37 cellular contexts compared by ENCODE assay signal in the genomic region with DNA sequence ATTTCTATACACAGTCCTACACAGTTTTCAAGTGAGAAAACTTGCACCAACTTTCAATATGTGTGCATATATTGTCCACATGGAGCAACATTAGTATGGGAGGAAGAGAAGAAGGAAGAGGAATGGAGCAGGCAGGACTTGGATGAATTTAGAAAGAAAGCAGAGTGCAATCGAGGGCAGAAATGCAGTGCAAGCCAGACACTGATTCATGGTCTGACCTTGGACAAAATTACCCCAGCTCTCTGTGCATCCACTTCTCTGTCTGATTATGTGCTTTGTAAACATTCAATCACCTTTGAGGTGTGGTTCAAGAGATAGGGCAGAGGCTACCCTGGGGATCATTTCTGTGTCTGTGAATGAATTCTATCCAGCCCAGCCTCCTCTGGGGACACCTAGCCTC.
"Had no signal": no experiment of that assay in that cellular context is flagged by ENCODE, and none has a peak within 500 bp of the region (broad histone marks: within the 10 kb centered on the region; RNA-seq: fewer than 3 reads in every experiment).

No MANE protein-coding gene starts in this region.

- ATAC-seq: activated CD8-positive, alpha-beta T cell treated with anti-CD3 and anti-CD28 coated beads for 36 hours; activated naive CD4-positive, alpha-beta T cell treated with anti-CD3 and anti-CD28 coated beads, Interleukin-2, amount 50 U/mL, for 72 hours; activated T-cell treated with anti-CD3 and anti-CD28 coated beads, Interleukin-2, amount 50 U/mL, for 4 hours; activated T-cell treated with anti-CD3 and anti-CD28 coated beads, Interleukin-2, amount 50 U/mL, for 72 hours; activated T-helper 17 cell treated with anti-CD3 and anti-CD28 coated beads, Interleukin-2, amount 50 U/mL, for 72 hours; body of pancreas had no signal

- H3K9me3 ChIP-seq: adrenal gland, ascending aorta, body of pancreas, breast epithelium had no signal

- H3K4me3 Mint-ChIP-seq: activated B cell treated with CpG ODN at 0.5 μM for 24 hours; activated CD4-positive, alpha-beta memory T cell treated with anti-CD3 and anti-CD28 coated beads for 36 hours; activated CD4-positive, alpha-beta T cell treated with anti-CD3 and anti-CD28 coated beads, Interleukin-2, amount 10 ng/mL, durations not matched to agents 24 days and 14 days; activated CD8-positive, alpha-beta T cell treated with anti-CD3 and anti-CD28 coated beads for 36 hours; activated naive CD4-positive, alpha-beta T cell treated with anti-CD3 and anti-CD28 coated beads for 36 hours; activated naive CD8-positive, alpha-beta T cell treated with anti-CD3 and anti-CD28 coated beads for 36 hours; activated T-cell treated with anti-CD3 and anti-CD28 coated beads, Interleukin-2, amount 50 U/mL, for 4 hours; activated T-cell treated with anti-CD3 and anti-CD28 coated beads, Interleukin-2, amount 50 U/mL, for 72 hours; activated T-helper 1 cell treated with anti-CD3 and anti-CD28 coated beads, Interleukin-12 subunit alpha, Interleukin-12 subunit beta, Interleukin-2, Interleukin-4 antibody, amounts not matched to agents 30 ng/mL and 10 ng/mL and 1 ng/mL, durations not matched to agents 14 hours and 24 hours and 36 hours; activated T-helper 17 cell treated with anti-CD3 and anti-CD28 coated beads, Interleukin-2, amount 50 U/mL, for 72 hours; T-helper 1 cell treated with Interleukin-12 subunit alpha and Interleukin-12 subunit beta and Interleukin-4 antibody, amounts not matched to agents 30 μg/mL and 1 μg/mL, for 36 hours; T-helper 2 cell treated with Interferon-gamma antibody and Interleukin-4, amounts not matched to agents 5 μg/mL and 100 μg/mL, for 36 hours had no signal

- H3K4me1 Mint-ChIP-seq: activated CD4-positive, alpha-beta T cell treated with anti-CD3 and anti-CD28 coated beads, Interleukin-2, amount 10 ng/mL, durations not matched to agents 24 days and 14 days; activated naive CD8-positive, alpha-beta T cell treated with anti-CD3 and anti-CD28 coated beads for 36 hours; activated T-helper 17 cell treated with anti-CD3 and anti-CD28 coated beads, Interleukin-2, amount 50 U/mL, for 72 hours had no signal

- H3K36me3 ChIP-seq: adrenal gland, ascending aorta, brain microvascular endothelial cell, breast epithelium had no signal

- FAIRE-seq: TTC549 had no signal

- DNase-seq: activated B cell treated with CpG ODN at 0.5 μM for 24 hours; activated CD4-positive, alpha-beta memory T cell treated with anti-CD3 and anti-CD28 coated beads for 36 hours; activated CD4-positive, alpha-beta T cell treated with anti-CD3 and anti-CD28 coated beads for 4 hours; activated CD4-positive, alpha-beta T cell treated with anti-CD3 and anti-CD28 coated beads, Interleukin-2, amount 10 ng/mL, durations not matched to agents 24 days and 14 days; activated CD4-positive, alpha-beta T cell treated with anti-CD3 and anti-CD28 coated beads, Interleukin-2, amount 50 U/mL, for 1 hour; activated CD4-positive, alpha-beta T cell treated with anti-CD3 and anti-CD28 coated beads, Interleukin-2, amount 50 U/mL, for 4 hours; activated CD4-positive, CD25-positive, alpha-beta regulatory T cell treated with anti-CD3 and anti-CD28 coated beads, Interleukin-2, amount 50 U/mL, for 72 hours; activated CD8-positive, alpha-beta memory T cell treated with anti-CD3 and anti-CD28 coated beads, Interleukin-2, amount 50 U/mL, for 4 hours; activated CD8-positive, alpha-beta T cell treated with anti-CD3 and anti-CD28 coated beads for 36 hours; activated effector memory CD4-positive, alpha-beta T cell treated with anti-CD3 and anti-CD28 coated beads, Interleukin-2, amount 50 U/mL, for 16 hours; activated gamma-delta T cell treated with Interleukin-2 at 50 U/mL for 16 hours; activated naive CD4-positive, alpha-beta T cell; activated naive CD4-positive, alpha-beta T cell treated with anti-CD3 and anti-CD28 coated beads for 36 hours; activated naive CD4-positive, alpha-beta T cell treated with anti-CD3 and anti-CD28 coated beads, Interleukin-2, amount 50 U/mL, for 16 hours; activated naive CD8-positive, alpha-beta T cell treated with anti-CD3 and anti-CD28 coated beads for 36 hours; activated T-cell treated with anti-CD3 and anti-CD28 coated beads for 4 hours; activated T-cell treated with anti-CD3 and anti-CD28 coated beads, Interleukin-2, amount 50 U/mL, for 1 hour; activated T-cell treated with anti-CD3 and anti-CD28 coated beads, Interleukin-2, amount 50 U/mL, for 4 hours; activated T-cell treated with anti-CD3 and anti-CD28 coated beads, Interleukin-2, amount 50 U/mL, for 72 hours; anterior cingulate cortex; body of pancreas; brain microvascular endothelial cell; central memory CD4-positive, alpha-beta T cell; SW 1271; T-helper 1 cell; T-helper 2 cell; T-helper 9 cell had no signal

- H3K36me3 Mint-ChIP-seq: activated CD4-positive, alpha-beta memory T cell treated with anti-CD3 and anti-CD28 coated beads for 36 hours; activated naive CD4-positive, alpha-beta T cell treated with anti-CD3 and anti-CD28 coated beads, Interleukin-2, amount 50 U/mL, for 72 hours; activated naive CD8-positive, alpha-beta T cell treated with anti-CD3 and anti-CD28 coated beads for 36 hours had no signal

- H3K27ac ChIP-seq: adrenal gland, ascending aorta, body of pancreas, brain microvascular endothelial cell, breast epithelium, VCaP had no signal

- H3K27ac Mint-ChIP-seq: activated B cell treated with CpG ODN at 0.5 μM for 24 hours; activated CD4-positive, alpha-beta memory T cell treated with anti-CD3 and anti-CD28 coated beads for 36 hours; activated CD4-positive, alpha-beta T cell treated with anti-CD3 and anti-CD28 coated beads, Interleukin-2, amount 10 ng/mL, durations not matched to agents 24 days and 14 days; activated CD8-positive, alpha-beta T cell treated with anti-CD3 and anti-CD28 coated beads for 36 hours; activated naive CD4-positive, alpha-beta T cell treated with anti-CD3 and anti-CD28 coated beads for 36 hours; activated naive CD4-positive, alpha-beta T cell treated with anti-CD3 and anti-CD28 coated beads, Interleukin-2, amount 50 U/mL, for 72 hours; activated naive CD8-positive, alpha-beta T cell treated with anti-CD3 and anti-CD28 coated beads for 36 hours; activated T-cell treated with anti-CD3 and anti-CD28 coated beads, Interleukin-2, amount 50 U/mL, for 72 hours; activated T-helper 1 cell treated with anti-CD3 and anti-CD28 coated beads, Interleukin-12 subunit alpha, Interleukin-12 subunit beta, Interleukin-2, Interleukin-4 antibody, amounts not matched to agents 30 ng/mL and 10 ng/mL and 1 ng/mL, durations not matched to agents 14 hours and 24 hours and 36 hours; activated T-helper 17 cell treated with anti-CD3 and anti-CD28 coated beads, Interleukin-2, amount 50 U/mL, for 72 hours; T-helper 1 cell treated with Interleukin-12 subunit alpha and Interleukin-12 subunit beta and Interleukin-4 antibody, amounts not matched to agents 30 μg/mL and 1 μg/mL, for 36 hours; T-helper 2 cell treated with Interferon-gamma antibody and Interleukin-4, amounts not matched to agents 5 μg/mL and 100 μg/mL, for 36 hours had no signal

- H3K4me1 ChIP-seq: adrenal gland, ascending aorta, body of pancreas, breast epithelium had no signal

- H3K9me3 Mint-ChIP-seq: activated B cell treated with CpG ODN at 0.5 μM for 24 hours; activated CD4-positive, alpha-beta memory T cell treated with anti-CD3 and anti-CD28 coated beads for 36 hours; activated CD4-positive, alpha-beta T cell treated with anti-CD3 and anti-CD28 coated beads, Interleukin-2, amount 10 ng/mL, durations not matched to agents 24 days and 14 days; activated CD8-positive, alpha-beta T cell treated with anti-CD3 and anti-CD28 coated beads for 36 hours; activated naive CD4-positive, alpha-beta T cell treated with anti-CD3 and anti-CD28 coated beads for 36 hours; activated naive CD4-positive, alpha-beta T cell treated with anti-CD3 and anti-CD28 coated beads, Interleukin-2, amount 50 U/mL, for 72 hours; activated naive CD8-positive, alpha-beta T cell treated with anti-CD3 and anti-CD28 coated beads for 36 hours; activated T-cell treated with anti-CD3 and anti-CD28 coated beads, Interleukin-2, amount 50 U/mL, for 4 hours; activated T-cell treated with anti-CD3 and anti-CD28 coated beads, Interleukin-2, amount 50 U/mL, for 72 hours; activated T-helper 1 cell treated with anti-CD3 and anti-CD28 coated beads, Interleukin-12 subunit alpha, Interleukin-12 subunit beta, Interleukin-2, Interleukin-4 antibody, amounts not matched to agents 30 ng/mL and 10 ng/mL and 1 ng/mL, durations not matched to agents 14 hours and 24 hours and 36 hours; activated T-helper 17 cell treated with anti-CD3 and anti-CD28 coated beads, Interleukin-2, amount 50 U/mL, for 72 hours; T-helper 1 cell treated with Interleukin-12 subunit alpha and Interleukin-12 subunit beta and Interleukin-4 antibody, amounts not matched to agents 30 μg/mL and 1 μg/mL, for 36 hours; T-helper 2 cell treated with Interferon-gamma antibody and Interleukin-4, amounts not matched to agents 5 μg/mL and 100 μg/mL, for 36 hours had no signal

- H3K27me3 ChIP-seq: adrenal gland, ascending aorta, body of pancreas, brain microvascular endothelial cell, breast epithelium had no signal

- H3K4me3 ChIP-seq: adrenal gland, ascending aorta, body of pancreas, breast epithelium had no signal
